ENCODE assay signal across 15 cellular contexts in the genomic region with DNA sequence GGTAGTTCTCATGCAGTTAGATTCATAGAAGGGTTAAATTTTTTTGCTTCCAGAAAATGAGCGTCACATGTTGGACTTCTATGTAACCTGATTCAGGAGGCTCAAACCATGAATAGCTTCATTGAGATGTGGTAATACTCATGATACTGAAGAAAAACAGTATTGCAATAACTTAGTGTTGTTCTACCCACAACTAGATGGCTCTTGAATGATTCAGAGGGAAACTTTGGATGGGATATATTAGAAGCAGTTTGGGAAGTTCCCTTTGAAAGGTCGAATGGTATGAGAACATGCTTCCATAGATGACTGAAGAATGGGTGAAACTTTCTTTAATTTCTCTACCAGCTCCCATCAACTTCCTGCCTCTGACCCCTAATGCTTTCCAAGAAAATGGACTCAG.
DNase-seq lines count a peak whose midpoint lies in the region; ATAC-seq, FAIRE-seq and TF ChIP-seq lines count a peak whose summit lies in the region.
"Had no signal": no experiment of that assay in that cellular context is flagged by ENCODE, and none has a peak within 500 bp of the region (broad histone marks: within the 10 kb centered on the region; RNA-seq: fewer than 3 reads in every experiment).

No MANE protein-coding gene starts in this region.

- H3K9me3 ChIP-seq in astrocyte (ENCODE audit: insufficient read depth, low read depth, low read length) (no peaks in the 10 kb centered on the region), aorta (ENCODE audit: control insufficient read depth, low read length) (no peaks in the 10 kb centered on the region), stomach (no peaks in the 10 kb centered on the region)
- H3K9me3 ChIP-seq: spleen had no signal

- no peak for DNase-seq in Right ventricle myocardium inferior (ENCODE audit: missing footprints)
- DNase-seq in cardiac septum (ENCODE audit: low spot score) = no peak
- peak; percentile 99 for DNase-seq in astrocyte (ENCODE audit: low read depth)
- DNase-seq in foreskin melanocyte = peak; percentile 87
- DNase-seq in aorta = no peak
- no peak for DNase-seq in G401 (ENCODE audit: low spot score)
- DNase-seq in stomach = no peak
- DNase-seq in WTC11 (ENCODE audit: low spot score) = no peak
- DNase-seq: DMS53, H9, NCI-H510A treated with DMSO at 0.1 percent for 48 hours, spleen, trophoblast cell had no signal

- H3K27me3 ChIP-seq in astrocyte (ENCODE audit: insufficient read depth, low read length) = no peaks in the 10 kb centered on the region
- H3K27me3 ChIP-seq in aorta (ENCODE audit: control insufficient read depth in 1 of 2, insufficient read depth in 2 of 2, low read length in 1 of 2) = no peaks in the 10 kb centered on the region
- no peaks in the 10 kb centered on the region for H3K27me3 ChIP-seq in stomach

- peaks cover 39% of the 10 kb centered on the region for H3K4me1 ChIP-seq in astrocyte (ENCODE audit: insufficient read depth, low read length)
- no peaks in the 10 kb centered on the region for H3K4me1 ChIP-seq in aorta (ENCODE audit: control insufficient read depth in 1 of 2, insufficient read depth in 2 of 2, low read length in 2 of 2)
- no peaks in the 10 kb centered on the region for H3K4me1 ChIP-seq in stomach
- H3K4me1 ChIP-seq: spleen had no signal

- peak overlapping the region; percentile 42 for H3K4me2 ChIP-seq in astrocyte (ENCODE audit: low read length)

- H3K4me1 Mint-ChIP-seq in astrocyte (ENCODE audit: low read depth, unreplicated experiment) (peaks cover 43% of the 10 kb centered on the region), WTC11 (no peaks in the 10 kb centered on the region)
- H3K4me1 Mint-ChIP-seq: H9 had no signal

- no peak overlapping the region for H2AFZ ChIP-seq in astrocyte (ENCODE audit: low read depth, low read length)

- TF ChIP-seq POLR2A in stomach (IDR thresholded peaks at IDR 0.05) = no peak

- in situ Hi-C loops in G401 (cut with HindIII; ENCODE audit: low sequenced_read_pairs) = no loop called here

- no peak overlapping the region for H3K9ac ChIP-seq in astrocyte (ENCODE audit: low read length)

- no peaks in the 10 kb centered on the region for H3K27me3 Mint-ChIP-seq in astrocyte (ENCODE audit: low read depth, unreplicated experiment)
- peaks cover 20% of the 10 kb centered on the region for H3K27me3 Mint-ChIP-seq in WTC11 (ENCODE audit: low read depth)

- H3K27ac ChIP-seq in astrocyte (ENCODE audit: low read depth, low read length) (peak overlapping the region; percentile 77), aorta (ENCODE audit: low read depth in 1 of 2, low read length in 2 of 2) (no peak overlapping the region), stomach (peak overlapping the region in 1 of 5 donors; percentile 38)
- H3K27ac ChIP-seq: spleen had no signal

- TF ChIP-seq EP300 in stomach (IDR thresholded peaks at IDR 0.05) = no peak

- POLR2A ChIA-PET in WTC11 (lab: Charles Lee) = no interaction called here

- no peaks in the 10 kb centered on the region for H3K79me2 ChIP-seq in astrocyte (ENCODE audit: insufficient read depth, low read length)

- intact Hi-C loops in Right ventricle myocardium inferior (cut with DNase I) (no loop called here), cardiac septum (cut with DNase I) (no loop called here), aorta (cut with DNase I) (no loop called here), stomach (cut with DNase I; ENCODE audit: low total_unique reads) (no loop called here)

- no peaks in the 10 kb centered on the region for H4K20me1 ChIP-seq in astrocyte (ENCODE audit: insufficient read depth, low read length)

- WGBS in aorta, 2 donors = 46 to 51% methylated on average over 2 of the region's 2 CpGs
- WGBS in stomach, 5 donors = 32 to 64% (median 46%) methylated on average over 2 of the region's 2 CpGs

- H3K27ac Mint-ChIP-seq in astrocyte (ENCODE audit: unreplicated experiment) (no peak overlapping the region), WTC11 (no peak overlapping the region)
- H3K27ac Mint-ChIP-seq: activated naive CD4-positive, alpha-beta T cell treated with anti-CD3 and anti-CD28 coated beads, Interleukin-2, amount 50 U/mL, for 72 hours; H9 had no signal

- FAIRE-seq in astrocyte (lab: Jason Lieb, UNC) = peak; percentile 100
- FAIRE-seq: TTC549 had no signal

- H3K36me3 ChIP-seq in astrocyte (ENCODE audit: insufficient read depth, low read length) (no peaks in the 10 kb centered on the region), aorta (ENCODE audit: control insufficient read depth in 1 of 2, insufficient read depth in 2 of 2, low read length in 1 of 2) (no peaks in the 10 kb centered on the region), stomach (no peaks in the 10 kb centered on the region)
- H3K36me3 ChIP-seq: spleen had no signal

- CTCF ChIA-PET in WTC11 (lab: Charles Lee) = no interaction called here

- no peak overlapping the region for H3K4me3 ChIP-seq in astrocyte (ENCODE audit: insufficient read depth, low read depth, low read length)
- no peak overlapping the region for H3K4me3 ChIP-seq in aorta (ENCODE audit: low read length in 2 of 2)
- H3K4me3 ChIP-seq in stomach = no peak overlapping the region
- H3K4me3 ChIP-seq: spleen had no signal

- H3K4me3 Mint-ChIP-seq in astrocyte (ENCODE audit: unreplicated experiment) = no peak overlapping the region
- no peak overlapping the region for H3K4me3 Mint-ChIP-seq in WTC11
- H3K4me3 Mint-ChIP-seq: H9 had no signal

- ATAC-seq in Right ventricle myocardium inferior (peak; percentile 56), aorta (ENCODE audit: low FRiP score) (peak; percentile 66), WTC11 (no peak)

- no peaks in the 10 kb centered on the region for H3K36me3 Mint-ChIP-seq in astrocyte (ENCODE audit: low read depth, unreplicated experiment)
- no peaks in the 10 kb centered on the region for H3K36me3 Mint-ChIP-seq in WTC11
- H3K36me3 Mint-ChIP-seq: activated naive CD4-positive, alpha-beta T cell treated with anti-CD3 and anti-CD28 coated beads, Interleukin-2, amount 50 U/mL, for 72 hours had no signal

- TF ChIP-seq CTCF in astrocyte (IDR thresholded peaks at IDR 0.05; ENCODE audit: insufficient read depth, low read depth, low read length) (no peak), stomach (IDR thresholded peaks at IDR 0.05) (no peak), WTC11 (IDR thresholded peaks at IDR 0.05) (no peak)

- H3K9me3 Mint-ChIP-seq in astrocyte (ENCODE audit: unreplicated experiment) = no peaks in the 10 kb centered on the region
- peaks cover 4% of the 10 kb centered on the region; the same call in 1 of the 2 replicates for H3K9me3 Mint-ChIP-seq in WTC11

TF ChIP-seq in WTC11, 78 proteins besides CTCF, POLR2A, EP300 and RAD21 (continues in another document):
- TF ChIP-seq TP53 (CRISPR knock-in tag; IDR thresholded peaks at IDR 0.05) = no peak
- TF ChIP-seq TEAD1 (CRISPR knock-in tag; IDR thresholded peaks at IDR 0.05) = no peak
- no peak for TF ChIP-seq NFYB (CRISPR knock-in tag; conservative IDR thresholded peaks at IDR 0.05; ENCODE audit: low read depth)
- no peak for TF ChIP-seq CREB1 (CRISPR knock-in tag; IDR thresholded peaks at IDR 0.05)
- TF ChIP-seq CBFB (CRISPR knock-in tag; IDR thresholded peaks at IDR 0.05; ENCODE audit: low read depth) = no peak
- no peak for TF ChIP-seq ATF1 (CRISPR knock-in tag; IDR thresholded peaks at IDR 0.05)
- TF ChIP-seq IRF2 (CRISPR knock-in tag; IDR thresholded peaks at IDR 0.05; ENCODE audit: borderline replicate concordance, low read depth) = no peak
- no peak for TF ChIP-seq NR3C1 (CRISPR knock-in tag; conservative IDR thresholded peaks at IDR 0.05; ENCODE audit: low read depth)
- no peak for TF ChIP-seq TCF7 (CRISPR knock-in tag; IDR thresholded peaks at IDR 0.05; ENCODE audit: low read depth)
- no peak for TF ChIP-seq ESRRA (CRISPR knock-in tag; IDR thresholded peaks at IDR 0.05; ENCODE audit: borderline replicate concordance)
- TF ChIP-seq CREM (CRISPR knock-in tag; IDR thresholded peaks at IDR 0.05) = no peak
- TF ChIP-seq, protein P1, sequence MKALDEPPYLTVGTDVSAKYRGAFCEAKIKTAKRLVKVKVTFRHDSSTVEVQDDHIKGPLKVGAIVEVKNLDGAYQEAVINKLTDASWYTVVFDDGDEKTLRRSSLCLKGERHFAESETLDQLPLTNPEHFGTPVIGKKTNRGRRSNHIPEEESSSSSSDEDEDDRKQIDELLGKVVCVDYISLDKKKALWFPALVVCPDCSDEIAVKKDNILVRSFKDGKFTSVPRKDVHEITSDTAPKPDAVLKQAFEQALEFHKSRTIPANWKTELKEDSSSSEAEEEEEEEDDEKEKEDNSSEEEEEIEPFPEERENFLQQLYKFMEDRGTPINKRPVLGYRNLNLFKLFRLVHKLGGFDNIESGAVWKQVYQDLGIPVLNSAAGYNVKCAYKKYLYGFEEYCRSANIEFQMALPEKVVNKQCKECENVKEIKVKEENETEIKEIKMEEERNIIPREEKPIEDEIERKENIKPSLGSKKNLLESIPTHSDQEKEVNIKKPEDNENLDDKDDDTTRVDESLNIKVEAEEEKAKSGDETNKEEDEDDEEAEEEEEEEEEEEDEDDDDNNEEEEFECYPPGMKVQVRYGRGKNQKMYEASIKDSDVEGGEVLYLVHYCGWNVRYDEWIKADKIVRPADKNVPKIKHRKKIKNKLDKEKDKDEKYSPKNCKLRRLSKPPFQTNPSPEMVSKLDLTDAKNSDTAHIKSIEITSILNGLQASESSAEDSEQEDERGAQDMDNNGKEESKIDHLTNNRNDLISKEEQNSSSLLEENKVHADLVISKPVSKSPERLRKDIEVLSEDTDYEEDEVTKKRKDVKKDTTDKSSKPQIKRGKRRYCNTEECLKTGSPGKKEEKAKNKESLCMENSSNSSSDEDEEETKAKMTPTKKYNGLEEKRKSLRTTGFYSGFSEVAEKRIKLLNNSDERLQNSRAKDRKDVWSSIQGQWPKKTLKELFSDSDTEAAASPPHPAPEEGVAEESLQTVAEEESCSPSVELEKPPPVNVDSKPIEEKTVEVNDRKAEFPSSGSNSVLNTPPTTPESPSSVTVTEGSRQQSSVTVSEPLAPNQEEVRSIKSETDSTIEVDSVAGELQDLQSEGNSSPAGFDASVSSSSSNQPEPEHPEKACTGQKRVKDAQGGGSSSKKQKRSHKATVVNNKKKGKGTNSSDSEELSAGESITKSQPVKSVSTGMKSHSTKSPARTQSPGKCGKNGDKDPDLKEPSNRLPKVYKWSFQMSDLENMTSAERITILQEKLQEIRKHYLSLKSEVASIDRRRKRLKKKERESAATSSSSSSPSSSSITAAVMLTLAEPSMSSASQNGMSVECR (CRISPR knock-in tag; IDR thresholded peaks at IDR 0.05; ENCODE audit: borderline replicate concordance) = no peak
- TF ChIP-seq, protein P2, sequence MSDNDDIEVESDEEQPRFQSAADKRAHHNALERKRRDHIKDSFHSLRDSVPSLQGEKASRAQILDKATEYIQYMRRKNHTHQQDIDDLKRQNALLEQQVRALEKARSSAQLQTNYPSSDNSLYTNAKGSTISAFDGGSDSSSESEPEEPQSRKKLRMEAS (CRISPR knock-in tag; IDR thresholded peaks at IDR 0.05) = no peak
- no peak for TF ChIP-seq NR2C2 (CRISPR knock-in tag; IDR thresholded peaks at IDR 0.05)

Comparison
In these comparisons a context has a peak if more than half of its experiments do, and no peak if none do; other contexts are left out.
1. DNase-seq: peak in astrocyte (single experiment) and foreskin melanocyte (single experiment); none in Right ventricle myocardium inferior (single experiment), cardiac septum (single experiment), aorta (0 of 2), G401 (single experiment), stomach (single experiment) and WTC11 (single experiment).